ENCODE assay signal across 20 cellular contexts in genomic region chr3:115685097-115685496, GRCh38.
DNase-seq lines count a peak whose midpoint lies in the region; ATAC-seq and TF ChIP-seq lines count a peak whose summit lies in the region.
"Had no signal": no experiment of that assay in that cellular context is flagged by ENCODE, and none has a peak within 500 bp of the region (broad histone marks: within the 10 kb centered on the region; RNA-seq: fewer than 3 reads in every experiment).

No MANE protein-coding gene starts in this region.

- intact Hi-C loops in thyroid gland (cut with DNase I), result no loop called here

- no peak overlapping the region for H3K27ac ChIP-seq in OCI-LY3 (ENCODE audit: low read length)
- no peak overlapping the region for H3K27ac ChIP-seq in thyroid gland
- H3K27ac ChIP-seq: left ventricle myocardium inferior, PC-9 had no signal

- H3K4me3 ChIP-seq in OCI-LY3 (ENCODE audit: low read length) (no peak overlapping the region), thyroid gland (replicated peaks in 1 of 3) (no peak overlapping the region)
- H3K4me3 ChIP-seq: left ventricle myocardium inferior, PC-9 had no signal

- peaks cover 0 to 2% (median 0%) of the 10 kb centered on the region in 4 donors for H3K4me1 Mint-ChIP-seq in naive thymus-derived CD8-positive, alpha-beta T cell

- no peak overlapping the region for H3K4me2 ChIP-seq in OCI-LY3 (ENCODE audit: low read length)
- H3K4me2 ChIP-seq: PC-9 had no signal

- no peaks in the 10 kb centered on the region for H3K36me3 Mint-ChIP-seq in naive thymus-derived CD8-positive, alpha-beta T cell
- H3K36me3 Mint-ChIP-seq: natural killer cell treated with Interleukin-12 subunit alpha and Interleukin-12 subunit beta and Interleukin-15 and Interleukin-18, amount 100 ng/mL, for 72 hours had no signal

- DNase-seq in thyroid gland, result no peak
- DNase-seq in amniotic stem cell (lab: John Stamatoyannopoulos, UW), result no peak
- DNase-seq in naive thymus-derived CD8-positive, alpha-beta T cell, result no peak
- no peak for DNase-seq in stimulated activated CD4-positive, alpha-beta T cell treated with anti-CD3 and anti-CD28 coated beads, Interleukin-4, amount 100 ng/mL, for 4 hours
- DNase-seq: activated CD4-positive, alpha-beta T cell treated with anti-CD3 and anti-CD28 coated beads for 48 hours; activated effector memory CD4-positive, alpha-beta T cell treated with Interleukin-2 at 50 U/mL for 16 hours; left ventricle myocardium inferior; NCI-H1092 treated with DMSO at 0.1 percent for 48 hours; NCI-H345; PC-9; right cardiac atrium; stimulated activated CD4-positive, alpha-beta T cell treated with anti-CD3 and anti-CD28 coated beads, Interleukin-2, amount 100 ng/mL, for 48 hours; stimulated activated naive CD4-positive, alpha-beta T cell; SW 1271 had no signal

- POLR2A ChIA-PET in naive thymus-derived CD8-positive, alpha-beta T cell (lab: Charles Lee), result no interaction called here

- no peak overlapping the region for H3K9ac ChIP-seq in OCI-LY3 (ENCODE audit: low read length)

- TF ChIP-seq CTCF in OCI-LY3 (IDR thresholded peaks at IDR 0.05; ENCODE audit: low read depth, low read length), result peak; percentile 24; the same call in 1 of the 2 replicates
- TF ChIP-seq CTCF in thyroid gland (IDR thresholded peaks at IDR 0.05), result no peak

- H3K9me3 ChIP-seq in OCI-LY3 (ENCODE audit: insufficient read depth, low read length) (no peaks in the 10 kb centered on the region), thyroid gland (no peaks in the 10 kb centered on the region)
- H3K9me3 ChIP-seq: left ventricle myocardium inferior had no signal

- no peaks in the 10 kb centered on the region for H3K79me2 ChIP-seq in OCI-LY3 (ENCODE audit: low read length)

- no peaks in the 10 kb centered on the region for H3K9me3 Mint-ChIP-seq in naive thymus-derived CD8-positive, alpha-beta T cell
- H3K9me3 Mint-ChIP-seq: brain; natural killer cell treated with Interleukin-12 subunit alpha and Interleukin-12 subunit beta and Interleukin-15 and Interleukin-18, amount 100 ng/mL, for 72 hours had no signal

- TF ChIP-seq POLR2A in thyroid gland (IDR thresholded peaks at IDR 0.05), result no peak

- no peak overlapping the region for H2AFZ ChIP-seq in OCI-LY3 (ENCODE audit: low read depth, low read length)
- H2AFZ ChIP-seq: PC-9 had no signal

- peaks cover 16% of the 10 kb centered on the region for H3K4me1 ChIP-seq in OCI-LY3 (ENCODE audit: low read length)
- no peaks in the 10 kb centered on the region for H3K4me1 ChIP-seq in thyroid gland

- ATAC-seq in GM18520 (IDR thresholded peaks at IDR 0.05; ENCODE audit: unreplicated experiment) (peak; percentile 50), GM19438 (IDR thresholded peaks at IDR 0.05; ENCODE audit: low read depth, unreplicated experiment) (peak; percentile 54), HG02870 (IDR thresholded peaks at IDR 0.05; ENCODE audit: unreplicated experiment) (peak; percentile 86)
- ATAC-seq in naive thymus-derived CD8-positive, alpha-beta T cell, result no peak
- ATAC-seq: right cardiac atrium had no signal

- H3K4me3 Mint-ChIP-seq in naive thymus-derived CD8-positive, alpha-beta T cell, result no peak overlapping the region
- H3K4me3 Mint-ChIP-seq: brain; natural killer cell treated with Interleukin-12 subunit alpha and Interleukin-12 subunit beta and Interleukin-15 and Interleukin-18, amount 100 ng/mL, for 72 hours had no signal

- no peaks in the 10 kb centered on the region for H4K20me1 ChIP-seq in OCI-LY3 (ENCODE audit: insufficient read depth, low read length)

- H3K27me3 ChIP-seq in OCI-LY3 (ENCODE audit: low read depth, low read length) (no peaks in the 10 kb centered on the region), thyroid gland (no peaks in the 10 kb centered on the region)

- H3K27ac Mint-ChIP-seq in naive thymus-derived CD8-positive, alpha-beta T cell, result no peak overlapping the region
- H3K27ac Mint-ChIP-seq: natural killer cell treated with Interleukin-12 subunit alpha and Interleukin-12 subunit beta and Interleukin-15 and Interleukin-18, amount 100 ng/mL, for 72 hours had no signal

- H3K36me3 ChIP-seq in OCI-LY3 (replicated peaks; ENCODE audit: low read depth, low read length) (no peaks in the 10 kb centered on the region), thyroid gland (no peaks in the 10 kb centered on the region)
- H3K36me3 ChIP-seq: left ventricle myocardium inferior had no signal

- H3K27me3 Mint-ChIP-seq in naive thymus-derived CD8-positive, alpha-beta T cell, result peaks cover 10 to 30% (median 17%) of the 10 kb centered on the region in 5 donors
- H3K27me3 Mint-ChIP-seq: brain had no signal

Comparison
In these comparisons a context has a peak if more than half of its experiments do, and no peak if none do; other contexts are left out.
1. ATAC-seq: peak in GM18520 (single experiment), GM19438 (single experiment) and HG02870 (single experiment); none in naive thymus-derived CD8-positive, alpha-beta T cell (0 of 2).